13 cellular contexts compared by ENCODE assay signal in genomic region chr21:46269466-46269865, GRCh38.
"Had no signal": no experiment of that assay in that cellular context is flagged by ENCODE, and none has a peak within 500 bp of the region (broad histone marks: within the 10 kb centered on the region; RNA-seq: fewer than 3 reads in every experiment).

No MANE protein-coding gene starts in this region.

- H3K9me3 ChIP-seq: thyroid gland had no signal

- H3K4me3 ChIP-seq: cardiac muscle cell, dorsolateral prefrontal cortex, thyroid gland had no signal

- DNase-seq: activated B cell treated with CpG ODN at 0.5 μM for 24 hours; activated CD4-positive, alpha-beta memory T cell treated with anti-CD3 and anti-CD28 coated beads for 36 hours; activated CD4-positive, alpha-beta T cell treated with anti-CD3 and anti-CD28 coated beads for 4 hours; dorsolateral prefrontal cortex; foreskin melanocyte; kidney; left ventricle myocardium superior; stimulated activated CD4-positive, alpha-beta T cell treated with anti-CD3 and anti-CD28 coated beads, Interleukin-12 subunit alpha, Interleukin-12 subunit beta, amount 100 ng/mL, for 4 hours; stimulated activated CD4-positive, alpha-beta T cell treated with anti-CD3 and anti-CD28 coated beads, Interleukin-2, amount 100 ng/mL, for 24 hours; stimulated activated naive CD4-positive, alpha-beta T cell treated with Interleukin-2 at 50 U/mL for 16 hours; thyroid gland had no signal

- H3K4me1 ChIP-seq: thyroid gland had no signal

- ATAC-seq: left ventricle myocardium superior had no signal

- H3K27me3 ChIP-seq: cardiac muscle cell, dorsolateral prefrontal cortex, thyroid gland had no signal

- FAIRE-seq: kidney had no signal

- H3K27ac ChIP-seq: cardiac muscle cell, dorsolateral prefrontal cortex, epithelial cell of prostate, thyroid gland had no signal
